In the genomic region with DNA sequence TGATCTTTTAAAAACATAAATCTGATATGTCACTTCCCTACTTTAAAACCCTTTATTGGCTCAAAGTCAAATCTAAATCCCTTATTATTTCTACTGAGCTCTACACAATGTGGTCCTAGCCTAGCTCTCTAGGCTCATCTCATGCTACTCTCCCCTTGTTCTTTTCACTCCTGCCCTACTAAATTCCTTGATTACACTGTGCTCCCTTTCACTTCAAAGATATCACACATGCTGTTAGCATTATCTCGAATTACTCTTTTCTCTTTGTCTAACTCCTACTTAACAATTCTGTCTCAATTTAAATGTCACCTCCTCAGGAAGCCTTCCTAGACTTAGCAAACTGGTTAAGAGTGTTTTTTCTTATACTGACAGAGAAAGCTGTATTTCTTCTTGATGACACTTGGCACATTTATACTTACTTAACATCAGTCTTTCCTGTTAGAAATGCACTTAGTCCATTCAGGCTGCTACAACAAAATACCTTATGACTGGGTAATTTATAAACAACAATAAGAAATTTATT, we compare ENCODE assay signal across 25 cellular contexts.
"Had no signal": no experiment of that assay in that cellular context is flagged by ENCODE, and none has a peak within 500 bp of the region (broad histone marks: within the 10 kb centered on the region; RNA-seq: fewer than 3 reads in every experiment).

No MANE protein-coding gene starts in this region.

- H3K9me3 Mint-ChIP-seq: activated naive CD8-positive, alpha-beta T cell treated with anti-CD3 and anti-CD28 coated beads for 36 hours; activated T-cell treated with anti-CD3 and anti-CD28 coated beads, Interleukin-2, amount 50 U/mL, for 24 hours; activated T-helper 2 cell treated with anti-CD3 and anti-CD28 coated beads, Interferon-gamma antibody, Interleukin-2, Interleukin-4, amounts not matched to agents 10 μg/mL and 5 μg/mL and 100 μg/mL, durations not matched to agents 14 hours and 24 hours and 36 hours; effector memory CD8-positive, alpha-beta T cell; memory B cell; stimulated activated effector memory CD8-positive, alpha-beta T cell treated with anti-CD3 and anti-CD28 coated beads, Interleukin-12 subunit alpha, Interleukin-12 subunit beta, amount 100 ng/mL, for 72 hours had no signal

- H3K27ac ChIP-seq: colonic mucosa, dorsolateral prefrontal cortex, stomach, suprapubic skin, tibial nerve, uterus had no signal

- H3K36me3 ChIP-seq: colonic mucosa, uterus had no signal

- H3K9me3 ChIP-seq: colonic mucosa, mucosa of descending colon, stomach, suprapubic skin, tibial nerve, uterus had no signal

- H3K4me1 ChIP-seq: colonic mucosa, stomach, suprapubic skin, tibial nerve, uterus had no signal

- H3K27ac Mint-ChIP-seq: activated naive CD8-positive, alpha-beta T cell treated with anti-CD3 and anti-CD28 coated beads for 36 hours; activated T-cell treated with anti-CD3 and anti-CD28 coated beads, Interleukin-2, amount 50 U/mL, for 24 hours; activated T-helper 2 cell treated with anti-CD3 and anti-CD28 coated beads, Interferon-gamma antibody, Interleukin-2, Interleukin-4, amounts not matched to agents 10 μg/mL and 5 μg/mL and 100 μg/mL, durations not matched to agents 14 hours and 24 hours and 36 hours; effector memory CD8-positive, alpha-beta T cell; memory B cell; stimulated activated effector memory CD8-positive, alpha-beta T cell treated with anti-CD3 and anti-CD28 coated beads, Interleukin-12 subunit alpha, Interleukin-12 subunit beta, amount 100 ng/mL, for 72 hours had no signal

- H3K27me3 Mint-ChIP-seq: activated naive CD8-positive, alpha-beta T cell treated with anti-CD3 and anti-CD28 coated beads for 36 hours; activated T-cell treated with anti-CD3 and anti-CD28 coated beads, Interleukin-2, amount 50 U/mL, for 24 hours; effector memory CD8-positive, alpha-beta T cell; memory B cell had no signal

- H3K4me1 Mint-ChIP-seq: activated naive CD8-positive, alpha-beta T cell treated with anti-CD3 and anti-CD28 coated beads for 36 hours; memory B cell; stimulated activated effector memory CD8-positive, alpha-beta T cell treated with anti-CD3 and anti-CD28 coated beads, Interleukin-12 subunit alpha, Interleukin-12 subunit beta, amount 100 ng/mL, for 72 hours had no signal

- ATAC-seq: effector memory CD8-positive, alpha-beta T cell; esophagus mucosa; mucosa of descending colon; sciatic nerve; stimulated activated effector memory CD8-positive, alpha-beta T cell treated with anti-CD3 and anti-CD28 coated beads, Interleukin-12 subunit alpha, Interleukin-12 subunit beta, amount 100 ng/mL, for 72 hours had no signal

- DNase-seq: activated CD8-positive, alpha-beta memory T cell treated with anti-CD3 and anti-CD28 coated beads for 24 hours; activated CD8-positive, alpha-beta memory T cell treated with anti-CD3 and anti-CD28 coated beads, Interleukin-2, amount 50 U/mL, for 4 hours; activated naive CD4-positive, alpha-beta T cell treated with Interleukin-2 at 50 U/mL for 16 hours; activated naive CD8-positive, alpha-beta T cell treated with anti-CD3 and anti-CD28 coated beads for 36 hours; activated T-cell treated with anti-CD3 and anti-CD28 coated beads, Interleukin-2, amount 50 U/mL, for 24 hours; amygdala; colonic mucosa; dorsolateral prefrontal cortex; effector memory CD8-positive, alpha-beta T cell; hypothalamus; mucosa of descending colon; occipital lobe; posterior cingulate gyrus; small intestine; stimulated activated CD4-positive, alpha-beta T cell treated with anti-CD3 and anti-CD28 coated beads, Interleukin-2, amount 100 ng/mL, for 24 hours; stomach; T-helper 9 cell; uterus had no signal

- H3K27me3 ChIP-seq: colonic mucosa, dorsolateral prefrontal cortex, stomach, suprapubic skin, tibial nerve, uterus had no signal

- H3K4me3 Mint-ChIP-seq: activated naive CD8-positive, alpha-beta T cell treated with anti-CD3 and anti-CD28 coated beads for 36 hours; activated T-cell treated with anti-CD3 and anti-CD28 coated beads, Interleukin-2, amount 50 U/mL, for 24 hours; effector memory CD8-positive, alpha-beta T cell; memory B cell; stimulated activated effector memory CD8-positive, alpha-beta T cell treated with anti-CD3 and anti-CD28 coated beads, Interleukin-12 subunit alpha, Interleukin-12 subunit beta, amount 100 ng/mL, for 72 hours had no signal

- H3K4me3 ChIP-seq: colonic mucosa, dorsolateral prefrontal cortex, mucosa of descending colon, stomach, suprapubic skin, tibial nerve, uterus had no signal
